8 cellular contexts compared by ENCODE assay signal in the genomic region with DNA sequence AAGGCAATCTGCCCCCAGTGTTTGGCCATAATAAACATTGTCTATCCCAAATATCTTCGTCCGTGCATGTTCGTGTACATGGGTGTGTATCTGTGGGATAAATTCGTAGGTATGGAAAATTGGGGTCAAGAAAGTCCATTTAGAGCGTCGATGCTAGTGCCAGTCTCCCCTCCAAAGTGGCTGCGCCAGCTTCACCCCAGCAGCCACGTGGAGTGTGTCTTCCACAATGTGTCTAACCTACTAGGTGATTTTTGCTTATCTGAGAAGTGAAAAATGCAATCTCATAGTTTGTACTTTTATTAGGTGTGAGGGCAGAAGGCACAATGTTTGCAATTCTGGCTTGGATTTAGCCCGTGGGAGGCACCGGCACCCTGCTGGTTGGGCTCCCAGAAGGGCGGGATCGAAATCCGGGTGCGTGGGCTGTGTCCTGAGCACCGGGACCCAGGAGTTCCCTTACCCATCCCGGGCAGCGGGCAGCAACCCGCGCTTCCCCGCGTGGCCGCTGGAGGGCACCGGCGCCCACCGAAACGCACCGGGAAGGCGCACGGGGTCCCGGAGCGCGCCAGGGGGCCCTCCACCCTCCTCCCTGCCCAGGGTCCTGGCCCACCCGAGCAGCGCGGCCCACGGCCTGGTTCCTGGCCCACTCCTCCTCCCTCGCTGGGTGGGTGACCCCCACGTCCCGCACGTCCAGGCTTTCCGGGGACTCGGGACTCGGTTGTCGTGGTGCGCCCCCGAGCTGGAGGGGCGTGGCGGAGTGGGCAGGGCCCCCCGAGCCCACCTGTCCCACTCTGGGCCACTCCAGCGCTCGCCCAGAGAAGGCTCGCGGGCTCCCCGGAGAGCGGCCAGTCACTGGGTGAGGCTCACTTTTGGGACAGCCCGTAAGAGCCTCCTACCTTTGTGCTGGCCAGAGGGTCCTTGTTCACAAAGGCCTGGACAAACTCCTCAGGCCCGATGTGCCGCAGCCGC. TPM values are rescaled to one million over a fixed set of nuclear protein-coding genes. Genes with fewer than 3 reads are reported as not detected.
DNase-seq lines count a peak whose midpoint lies in the region; ATAC-seq and TF ChIP-seq lines count a peak whose summit lies in the region.

No MANE protein-coding gene starts in this region.

- TF ChIP-seq EP300 in sigmoid colon (IDR thresholded peaks at IDR 0.05), result no peak

- peaks cover 23% of the 10 kb centered on the region for H3K4me1 Mint-ChIP-seq in Calu3 (ENCODE audit: low read depth, unreplicated experiment)
- peaks cover 6% of the 10 kb centered on the region for H3K4me1 Mint-ChIP-seq in activated T-cell treated with anti-CD3 and anti-CD28 coated beads, Interleukin-2, amount 50 U/mL, for 72 hours (ENCODE audit: low read depth)

- peak; percentile 93 for TF ChIP-seq CTCF in Calu3 (IDR thresholded peaks at IDR 0.05; ENCODE audit: unreplicated experiment)
- peak; percentile 65 to 94 (median 77) for TF ChIP-seq CTCF in heart right ventricle (IDR thresholded peaks at IDR 0.05)
- TF ChIP-seq CTCF in sigmoid colon (IDR thresholded peaks at IDR 0.05), result peak in 3 of 4 experiments; percentile 38 to 75 (median 55)

- peaks cover 8% of the 10 kb centered on the region; the same call in 1 of the 2 replicates for H3K4me1 ChIP-seq in HUES6 (ENCODE audit: control insufficient read depth, insufficient read depth, low read length)
- peaks cover 0 to 6% (median 0%) of the 10 kb centered on the region in 9 donors for H3K4me1 ChIP-seq in heart right ventricle
- peaks cover 0 to 7% (median 3%) of the 10 kb centered on the region in 4 donors for H3K4me1 ChIP-seq in sigmoid colon

- intact Hi-C loops in Calu3 (cut with micrococcal nuclease; ENCODE audit: unreplicated experiment) (loop anchor here (5.0 to 10.0 kb wide), 4 partner anchors 80 to 345 kb away; partner anchors contain the start of genes MAPK9 and RASGEF1C), heart right ventricle (cut with DNase I) (loop anchor here in 9 of 10 donors (5.0 to 10.0 kb wide), 7 partner anchors 80 to 348 kb away; partner anchors contain the start of gene RASGEF1C (in 5 of the 9)), sigmoid colon (cut with DNase I) (loop anchor here (2.0 to 5.0 kb wide), 2 partner anchors 82 to 200 kb away; partner anchors contain the start of gene RASGEF1C)

- no peak for TF ChIP-seq POLR2A in sigmoid colon (IDR thresholded peaks at IDR 0.05)

- BruUV-seq in Calu3 (replicated peaks; lab: Mats Ljungman, UMichigan), result no TSS peak

- H3K36me3 ChIP-seq in HUES6 (ENCODE audit: control insufficient read depth, insufficient read depth, low read length), result no peaks in the 10 kb centered on the region
- no peaks in the 10 kb centered on the region for H3K36me3 ChIP-seq in heart right ventricle
- no peaks in the 10 kb centered on the region for H3K36me3 ChIP-seq in sigmoid colon

- peak overlapping the region; percentile 13 for H3K9ac ChIP-seq in HUES6 (ENCODE audit: low read length)

- no peak overlapping the region for H3K27ac Mint-ChIP-seq in Calu3 (ENCODE audit: unreplicated experiment)
- H3K27ac Mint-ChIP-seq in activated T-cell treated with anti-CD3 and anti-CD28 coated beads, Interleukin-2, amount 50 U/mL, for 72 hours, result no peak overlapping the region

- H3K27ac ChIP-seq in HUES6 (ENCODE audit: low read depth, low read length), result no peak overlapping the region
- H3K27ac ChIP-seq in heart right ventricle, result no peak overlapping the region
- H3K27ac ChIP-seq in sigmoid colon, result no peak overlapping the region

- peaks cover 81% of the 10 kb centered on the region for H3K27me3 Mint-ChIP-seq in Calu3 (ENCODE audit: unreplicated experiment)
- peaks cover 15% of the 10 kb centered on the region for H3K27me3 Mint-ChIP-seq in activated T-cell treated with anti-CD3 and anti-CD28 coated beads, Interleukin-2, amount 50 U/mL, for 72 hours (ENCODE audit: low read depth)

- H3K9me3 Mint-ChIP-seq in Calu3 (ENCODE audit: low read depth, unreplicated experiment), result no peaks in the 10 kb centered on the region
- no peaks in the 10 kb centered on the region for H3K9me3 Mint-ChIP-seq in activated T-cell treated with anti-CD3 and anti-CD28 coated beads, Interleukin-2, amount 50 U/mL, for 72 hours

- H3K27me3 ChIP-seq in HUES6 (ENCODE audit: control insufficient read depth, insufficient read depth, low read length) (no peaks in the 10 kb centered on the region; the same call in 1 of the 2 replicates), heart right ventricle (peaks cover 0 to 43% (median 30%) of the 10 kb centered on the region in 7 donors), sigmoid colon (peaks cover 0 to 20% (median 3%) of the 10 kb centered on the region in 3 donors)

- 41 to 43% methylated on average over 59 of the region's 59 CpGs for WGBS in heart right ventricle, 2 donors
- 31 to 45% methylated on average over 59 of the region's 59 CpGs for WGBS in sigmoid colon, 2 donors

- H3K4me3 ChIP-seq in HUES6 (ENCODE audit: low read depth, low read length) (peak overlapping the region; percentile 51), heart right ventricle (no peak overlapping the region), sigmoid colon (no peak overlapping the region)

- H3K9me3 ChIP-seq in HUES6 (ENCODE audit: control insufficient read depth, insufficient read depth, low read depth, low read length) (no peaks in the 10 kb centered on the region), heart right ventricle (no peaks in the 10 kb centered on the region), sigmoid colon (no peaks in the 10 kb centered on the region)

- ATAC-seq in activated T-cell treated with anti-CD3 and anti-CD28 coated beads, Interleukin-2, amount 50 U/mL, for 72 hours (replicated peaks in 1 of 2), result peak; percentile 76 to 77
- ATAC-seq in heart right ventricle, result peak in 6 of 8 donors; percentile 27 to 71 (median 46)
- no peak for ATAC-seq in GM19452 (IDR thresholded peaks at IDR 0.05; ENCODE audit: unreplicated experiment)
- no peak for ATAC-seq in HG02623 (IDR thresholded peaks at IDR 0.05; ENCODE audit: unreplicated experiment)

- no peaks in the 10 kb centered on the region for H3K36me3 Mint-ChIP-seq in Calu3 (ENCODE audit: insufficient read depth, unreplicated experiment)
- H3K36me3 Mint-ChIP-seq in activated T-cell treated with anti-CD3 and anti-CD28 coated beads, Interleukin-2, amount 50 U/mL, for 72 hours (ENCODE audit: insufficient read depth in 2 of 2), result no peaks in the 10 kb centered on the region

- DNase-seq in Calu3, result peak; percentile 79
- DNase-seq in activated T-cell treated with anti-CD3 and anti-CD28 coated beads, Interleukin-2, amount 50 U/mL, for 72 hours, result peak; percentile 51 to 65
- DNase-seq in heart right ventricle, result peak in 1 of 2 donors; percentile 42
- no peak for DNase-seq in sigmoid colon
- DNase-seq in NCI-H526 treated with DMSO at 0.1 percent for 48 hours (lab: John Stamatoyannopoulos, UW), result no peak

- CTCF ChIA-PET in Calu3 (lab: Charles Lee), result interaction anchor here (1.3 kb wide), 1 partner anchor 80 kb away, joined by 4 read pairs; no protein-coding TSS in a partner anchor

- H3K4me3 Mint-ChIP-seq in Calu3 (ENCODE audit: low read depth, unreplicated experiment), result no peak overlapping the region
- H3K4me3 Mint-ChIP-seq in activated T-cell treated with anti-CD3 and anti-CD28 coated beads, Interleukin-2, amount 50 U/mL, for 72 hours, result no peak overlapping the region

RNA-seq across cellular contexts. Expression of gene RNF130, which starts 55.4 kb away (rescaled TPM):
- 27.0 and 34.0 TPM in 2 replicates for total RNA-seq in Calu3 (2022)
- 10 to 100 TPM; 17.7 to 23.6 TPM for total RNA-seq in activated T-cell treated with anti-CD3 and anti-CD28 coated beads, Interleukin-2, amount 50 U/mL, for 72 hours
- total RNA-seq in heart right ventricle, result 10 to 100 TPM; 25.8 to 55.8 (median 34.5) TPM
- polyA plus RNA-seq in heart right ventricle, result 10 to 100 TPM; 21.9 to 33.6 TPM
- total RNA-seq in sigmoid colon, result 100 to 1,000 TPM in 3 of 4 donors, 10 to 100 TPM in 1; 64.1 to 144 (median 117) TPM
- polyA plus RNA-seq in sigmoid colon, result 10 to 100 TPM; 34.3 to 41.4 (median 37.5) TPM

Comparison
In these comparisons a context has a peak if more than half of its experiments do, and no peak if none do; other contexts are left out.
1. DNase-seq: peak in Calu3 (single experiment) and activated T-cell treated with anti-CD3 and anti-CD28 coated beads, Interleukin-2, amount 50 U/mL, for 72 hours (2 of 2); none in sigmoid colon (single experiment) and NCI-H526 treated with DMSO at 0.1 percent for 48 hours (single experiment).
2. ATAC-seq: peak in activated T-cell treated with anti-CD3 and anti-CD28 coated beads, Interleukin-2, amount 50 U/mL, for 72 hours (2 of 2) and heart right ventricle (6 of 8); none in GM19452 (single experiment) and HG02623 (single experiment).
3. Peak in every context shown above with its lines, with median percentiles within 50 percentile points of each other: CTCF ChIP-seq.